23 cellular contexts compared by ENCODE assay signal in genomic region chr5:124477577-124477976, GRCh38.
DNase-seq lines count a peak whose midpoint lies in the region; ATAC-seq and TF ChIP-seq lines count a peak whose summit lies in the region.
"Had no signal": no experiment of that assay in that cellular context is flagged by ENCODE, and none has a peak within 500 bp of the region (broad histone marks: within the 10 kb centered on the region; RNA-seq: fewer than 3 reads in every experiment).

No MANE protein-coding gene starts in this region.

- H3K4me2 ChIP-seq in OCI-LY1 (ENCODE audit: low read length): no peak overlapping the region

- peak overlapping the region; percentile 45 for H3K27ac Mint-ChIP-seq in memory B cell
- no peak overlapping the region for H3K27ac Mint-ChIP-seq in natural killer cell treated with Interleukin-12 subunit alpha and Interleukin-12 subunit beta and Interleukin-15 and Interleukin-18, amount 100 ng/mL, for 72 hours
- H3K27ac Mint-ChIP-seq: activated CD8-positive, alpha-beta T cell treated with anti-CD3 and anti-CD28 coated beads, Interleukin-2, amount 10 ng/mL, durations not matched to agents 7 days and 5 days; natural killer cell; progenitor cell of endocrine pancreas; T-helper 2 cell treated with Interferon-gamma antibody and Interleukin-4, amounts not matched to agents 5 μg/mL and 100 μg/mL, for 36 hours had no signal

- WGBS in testis, 2 donors: 42 to 46% methylated on average over 2 of the region's 2 CpGs

- H3K4me1 ChIP-seq in OCI-LY1 (ENCODE audit: insufficient read depth, low read length, severe bottlenecking) (peaks cover 20% of the 10 kb centered on the region), testis (no peaks in the 10 kb centered on the region)
- H3K4me1 ChIP-seq: transverse colon had no signal

- DNase-seq in memory B cell (ENCODE audit: low spot score in 2 of 2) (no peak), testis (peak; percentile 25), EL (no peak)
- no peak for DNase-seq in natural killer cell treated with Interleukin-12 subunit alpha and Interleukin-12 subunit beta and Interleukin-15 and Interleukin-18, amount 100 ng/mL, for 72 hours (ENCODE audit: low spot score)
- no peak for DNase-seq in activated CD4-positive, alpha-beta T cell treated with anti-CD3 and anti-CD28 coated beads, Interleukin-2, amount 50 U/mL, for 48 hours
- DNase-seq: activated CD8-positive, alpha-beta T cell treated with anti-CD3 and anti-CD28 coated beads, Interleukin-2, amount 10 ng/mL, durations not matched to agents 7 days and 5 days; activated naive CD4-positive, alpha-beta T cell treated with anti-CD3 and anti-CD28 coated beads, Interleukin-2, amount 50 U/mL, for 16 hours; activated T-cell treated with anti-CD3 and anti-CD28 coated beads, Interleukin-2, amount 50 U/mL, for 48 hours; aorta; DMS79 treated with DMSO at 0.1 percent for 48 hours; Karpas-422; mesenchymal stem cell; natural killer cell; NCI-H1092; NCI-H2081; NCI-H446; stimulated activated naive CD4-positive, alpha-beta T cell treated with Interleukin-2 at 50 U/mL for 16 hours; transverse colon had no signal

- H3K36me3 ChIP-seq in OCI-LY1 (ENCODE audit: insufficient read depth, low read length) (no peaks in the 10 kb centered on the region), testis (ENCODE audit: low read depth, missing control alignments) (no peaks in the 10 kb centered on the region)
- H3K36me3 ChIP-seq: transverse colon had no signal

- H3K4me3 ChIP-seq in OCI-LY1 (ENCODE audit: low read depth, low read length, poor library complexity, severe bottlenecking) (no peak overlapping the region), testis (no peak overlapping the region)
- H3K4me3 ChIP-seq: SK-N-MC, transverse colon had no signal

- no peaks in the 10 kb centered on the region for H3K9me3 Mint-ChIP-seq in memory B cell
- H3K9me3 Mint-ChIP-seq in natural killer cell treated with Interleukin-12 subunit alpha and Interleukin-12 subunit beta and Interleukin-15 and Interleukin-18, amount 100 ng/mL, for 72 hours: peaks cover 4% of the 10 kb centered on the region
- H3K9me3 Mint-ChIP-seq: natural killer cell had no signal

- TF ChIP-seq POLR2A in testis (IDR thresholded peaks at IDR 0.05): no peak

- TF ChIP-seq CTCF in OCI-LY1 (IDR thresholded peaks at IDR 0.05; ENCODE audit: low read length) (no peak), testis (IDR thresholded peaks at IDR 0.05) (no peak)

- H3K36me3 Mint-ChIP-seq in memory B cell: no peaks in the 10 kb centered on the region
- H3K36me3 Mint-ChIP-seq in natural killer cell treated with Interleukin-12 subunit alpha and Interleukin-12 subunit beta and Interleukin-15 and Interleukin-18, amount 100 ng/mL, for 72 hours: no peaks in the 10 kb centered on the region
- H3K36me3 Mint-ChIP-seq: natural killer cell had no signal

- H3K27ac ChIP-seq in OCI-LY1 (ENCODE audit: low read depth, low read length, poor library complexity, severe bottlenecking) (peak overlapping the region; percentile 36), cingulate gyrus (ENCODE audit: low read depth, low read length) (peak overlapping the region; percentile 49), testis (no peak overlapping the region)
- H3K27ac ChIP-seq: SK-N-MC, transverse colon had no signal

- H3K9me3 ChIP-seq in OCI-LY1 (ENCODE audit: low read length) (no peaks in the 10 kb centered on the region), testis (no peaks in the 10 kb centered on the region)
- H3K9me3 ChIP-seq: transverse colon had no signal

- no peaks in the 10 kb centered on the region for H4K20me1 ChIP-seq in OCI-LY1 (ENCODE audit: insufficient read depth, low read length)

- H3K9ac ChIP-seq in OCI-LY1 (ENCODE audit: low read length): no peak overlapping the region

- H3K27me3 Mint-ChIP-seq in memory B cell: no peaks in the 10 kb centered on the region
- no peaks in the 10 kb centered on the region for H3K27me3 Mint-ChIP-seq in natural killer cell treated with Interleukin-12 subunit alpha and Interleukin-12 subunit beta and Interleukin-15 and Interleukin-18, amount 100 ng/mL, for 72 hours
- H3K27me3 Mint-ChIP-seq: progenitor cell of endocrine pancreas had no signal

- H3K9me2 ChIP-seq in OCI-LY1 (ENCODE audit: low read depth, low read length): no peaks in the 10 kb centered on the region

- intact Hi-C loops in testis (cut with DNase I; ENCODE audit: low total_unique reads): no loop called here

- no peaks in the 10 kb centered on the region for H3F3A ChIP-seq in OCI-LY1 (ENCODE audit: insufficient read depth, low read length)

- H2AFZ ChIP-seq in OCI-LY1 (ENCODE audit: low read length): no peak overlapping the region

- no peaks in the 10 kb centered on the region for H3K4me1 Mint-ChIP-seq in memory B cell
- no peaks in the 10 kb centered on the region for H3K4me1 Mint-ChIP-seq in natural killer cell treated with Interleukin-12 subunit alpha and Interleukin-12 subunit beta and Interleukin-15 and Interleukin-18, amount 100 ng/mL, for 72 hours (ENCODE audit: low read depth in 2 of 2)
- H3K4me1 Mint-ChIP-seq: natural killer cell had no signal

- no peak for ATAC-seq in memory B cell (ENCODE audit: low read depth)
- ATAC-seq in natural killer cell treated with Interleukin-12 subunit alpha and Interleukin-12 subunit beta and Interleukin-15 and Interleukin-18, amount 100 ng/mL, for 72 hours: no peak
- ATAC-seq: activated CD8-positive, alpha-beta T cell treated with anti-CD3 and anti-CD28 coated beads, Interleukin-2, amount 10 ng/mL, durations not matched to agents 7 days and 5 days; natural killer cell had no signal

- H3K4me3 Mint-ChIP-seq in memory B cell: no peak overlapping the region
- no peak overlapping the region for H3K4me3 Mint-ChIP-seq in natural killer cell treated with Interleukin-12 subunit alpha and Interleukin-12 subunit beta and Interleukin-15 and Interleukin-18, amount 100 ng/mL, for 72 hours
- H3K4me3 Mint-ChIP-seq: activated CD8-positive, alpha-beta T cell treated with anti-CD3 and anti-CD28 coated beads, Interleukin-2, amount 10 ng/mL, durations not matched to agents 7 days and 5 days; natural killer cell; T-helper 2 cell treated with Interferon-gamma antibody and Interleukin-4, amounts not matched to agents 5 μg/mL and 100 μg/mL, for 36 hours had no signal

- H3K79me2 ChIP-seq in OCI-LY1 (ENCODE audit: insufficient read depth, low read length): no peaks in the 10 kb centered on the region

- H3K27me3 ChIP-seq in OCI-LY1 (ENCODE audit: insufficient read depth, low read length) (no peaks in the 10 kb centered on the region), testis (no peaks in the 10 kb centered on the region)
- H3K27me3 ChIP-seq: transverse colon had no signal

Comparison
In these comparisons a context has a peak if more than half of its experiments do, and no peak if none do; other contexts are left out.
1. H3K27ac ChIP-seq: peak in OCI-LY1 (single experiment) and cingulate gyrus (single experiment); none in testis (0 of 2).